Comparison of ENCODE assay signal across 26 cellular contexts in genomic region chr10:31390804-31391203, GRCh38.
"Had no signal": no experiment of that assay in that cellular context is flagged by ENCODE, and none has a peak within 500 bp of the region (broad histone marks: within the 10 kb centered on the region; RNA-seq: fewer than 3 reads in every experiment).

No MANE protein-coding gene starts in this region.

- H3K27ac Mint-ChIP-seq: activated CD4-positive, alpha-beta memory T cell treated with anti-CD3 and anti-CD28 coated beads, Interleukin-2, amount 10 ng/mL, durations not matched to agents 7 days and 5 days; activated CD4-positive, alpha-beta T cell treated with anti-CD3 and anti-CD28 coated beads, Interleukin-2, amount 10 ng/mL, durations not matched to agents 24 days and 14 days; activated naive CD4-positive, alpha-beta T cell treated with anti-CD3 and anti-CD28 coated beads, Interleukin-2, amount 50 U/mL, for 24 hours; activated T-cell treated with anti-CD3 and anti-CD28 coated beads, Interleukin-2, amount 50 U/mL, for 72 hours; T-helper 1 cell treated with Interleukin-12 subunit alpha and Interleukin-12 subunit beta and Interleukin-4 antibody, amounts not matched to agents 30 μg/mL and 1 μg/mL, for 36 hours had no signal

- H3K27me3 Mint-ChIP-seq: activated CD4-positive, alpha-beta memory T cell treated with anti-CD3 and anti-CD28 coated beads, Interleukin-2, amount 10 ng/mL, durations not matched to agents 7 days and 5 days; activated CD4-positive, alpha-beta T cell treated with anti-CD3 and anti-CD28 coated beads, Interleukin-2, amount 10 ng/mL, durations not matched to agents 24 days and 14 days; activated naive CD4-positive, alpha-beta T cell treated with anti-CD3 and anti-CD28 coated beads, Interleukin-2, amount 50 U/mL, for 24 hours; brain; naive thymus-derived CD4-positive, alpha-beta T cell had no signal

- H3K9me3 Mint-ChIP-seq: activated CD4-positive, alpha-beta memory T cell treated with anti-CD3 and anti-CD28 coated beads, Interleukin-2, amount 10 ng/mL, durations not matched to agents 7 days and 5 days; activated CD4-positive, alpha-beta T cell treated with anti-CD3 and anti-CD28 coated beads, Interleukin-2, amount 10 ng/mL, durations not matched to agents 24 days and 14 days; activated naive CD4-positive, alpha-beta T cell treated with anti-CD3 and anti-CD28 coated beads, Interleukin-2, amount 50 U/mL, for 24 hours; activated T-cell treated with anti-CD3 and anti-CD28 coated beads, Interleukin-2, amount 50 U/mL, for 72 hours; brain; naive thymus-derived CD4-positive, alpha-beta T cell; T-helper 1 cell treated with Interleukin-12 subunit alpha and Interleukin-12 subunit beta and Interleukin-4 antibody, amounts not matched to agents 30 μg/mL and 1 μg/mL, for 36 hours had no signal

- DNase-seq: activated CD4-positive, alpha-beta memory T cell treated with anti-CD3 and anti-CD28 coated beads, Interleukin-2, amount 10 ng/mL, durations not matched to agents 7 days and 5 days; activated CD4-positive, alpha-beta T cell treated with anti-CD3 and anti-CD28 coated beads, Interleukin-2, amount 10 ng/mL, durations not matched to agents 24 days and 14 days; activated CD4-positive, CD25-positive, alpha-beta regulatory T cell; activated effector memory CD4-positive, alpha-beta T cell treated with Interleukin-2 at 50 U/mL for 16 hours; activated T-cell treated with anti-CD3 and anti-CD28 coated beads, Interleukin-2, amount 50 U/mL, for 72 hours; aorta; central memory CD4-positive, alpha-beta T cell; effector memory CD4-positive, alpha-beta T cell; esophagus squamous epithelium; heart left ventricle; islet precursor cell; naive thymus-derived CD4-positive, alpha-beta T cell; occipital lobe; sigmoid colon; spleen; stimulated activated CD4-positive, alpha-beta T cell treated with anti-CD3 and anti-CD28 coated beads, Interleukin-4, amount 100 ng/mL, for 1 hour; stimulated activated naive CD4-positive, alpha-beta T cell; testis; trophoblast cell; uterus had no signal

- H3K27me3 ChIP-seq: esophagus squamous epithelium, heart left ventricle, sigmoid colon, spleen, testis, uterus had no signal

- H3K4me3 Mint-ChIP-seq: activated CD4-positive, alpha-beta memory T cell treated with anti-CD3 and anti-CD28 coated beads, Interleukin-2, amount 10 ng/mL, durations not matched to agents 7 days and 5 days; activated CD4-positive, alpha-beta T cell treated with anti-CD3 and anti-CD28 coated beads, Interleukin-2, amount 10 ng/mL, durations not matched to agents 24 days and 14 days; activated naive CD4-positive, alpha-beta T cell treated with anti-CD3 and anti-CD28 coated beads, Interleukin-2, amount 50 U/mL, for 24 hours; activated T-cell treated with anti-CD3 and anti-CD28 coated beads, Interleukin-2, amount 50 U/mL, for 72 hours; brain; naive thymus-derived CD4-positive, alpha-beta T cell; neural crest cell; T-helper 1 cell treated with Interleukin-12 subunit alpha and Interleukin-12 subunit beta and Interleukin-4 antibody, amounts not matched to agents 30 μg/mL and 1 μg/mL, for 36 hours had no signal

- ATAC-seq: activated T-cell treated with anti-CD3 and anti-CD28 coated beads, Interleukin-2, amount 50 U/mL, for 72 hours; heart left ventricle; left lobe of liver; naive thymus-derived CD4-positive, alpha-beta T cell had no signal

- H3K4me3 ChIP-seq: esophagus squamous epithelium, heart left ventricle, lung, sigmoid colon, spleen, testis, uterus had no signal

- H3K4me1 Mint-ChIP-seq: neural crest cell had no signal

- H3K36me3 ChIP-seq: esophagus squamous epithelium, uterus had no signal
